In the genomic region with DNA sequence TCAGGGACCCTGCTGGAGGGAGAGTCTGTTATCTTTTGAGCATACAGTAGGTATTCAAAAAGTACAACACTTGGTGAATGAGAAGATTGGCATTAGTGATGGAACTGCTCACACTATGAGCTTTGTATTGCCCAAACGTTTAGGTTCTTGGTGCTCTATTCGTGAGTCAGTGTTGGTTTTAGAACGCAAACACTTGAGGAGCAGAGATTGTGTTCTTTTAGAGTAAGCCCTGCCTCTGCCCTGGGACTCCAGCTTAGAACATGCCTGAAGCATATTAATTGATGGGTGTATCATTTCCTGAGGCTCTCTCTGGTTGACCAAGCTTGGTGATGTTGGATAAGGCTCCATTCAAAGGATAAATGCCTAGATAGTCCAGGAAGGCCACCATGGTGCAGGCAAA, we compare ENCODE assay signal across 1 cellular context.
TF ChIP-seq lines count a peak whose summit lies in the region.

No MANE protein-coding gene starts in this region.

TF ChIP-seq in HepG2, 621 proteins besides CTCF, POLR2A, EP300 and RAD21 (continued from another document):
- TF ChIP-seq, protein P1, sequence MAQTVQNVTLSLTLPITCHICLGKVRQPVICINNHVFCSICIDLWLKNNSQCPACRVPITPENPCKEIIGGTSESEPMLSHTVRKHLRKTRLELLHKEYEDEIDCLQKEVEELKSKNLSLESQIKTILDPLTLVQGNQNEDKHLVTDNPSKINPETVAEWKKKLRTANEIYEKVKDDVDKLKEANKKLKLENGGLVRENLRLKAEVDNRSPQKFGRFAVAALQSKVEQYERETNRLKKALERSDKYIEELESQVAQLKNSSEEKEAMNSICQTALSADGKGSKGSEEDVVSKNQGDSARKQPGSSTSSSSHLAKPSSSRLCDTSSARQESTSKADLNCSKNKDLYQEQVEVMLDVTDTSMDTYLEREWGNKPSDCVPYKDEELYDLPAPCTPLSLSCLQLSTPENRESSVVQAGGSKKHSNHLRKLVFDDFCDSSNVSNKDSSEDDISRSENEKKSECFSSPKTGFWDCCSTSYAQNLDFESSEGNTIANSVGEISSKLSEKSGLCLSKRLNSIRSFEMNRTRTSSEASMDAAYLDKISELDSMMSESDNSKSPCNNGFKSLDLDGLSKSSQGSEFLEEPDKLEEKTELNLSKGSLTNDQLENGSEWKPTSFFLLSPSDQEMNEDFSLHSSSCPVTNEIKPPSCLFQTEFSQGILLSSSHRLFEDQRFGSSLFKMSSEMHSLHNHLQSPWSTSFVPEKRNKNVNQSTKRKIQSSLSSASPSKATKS (CRISPR knock-in tag; IDR thresholded peaks at IDR 0.05): no peak
- TF ChIP-seq ZNF124 (CRISPR knock-in tag; IDR thresholded peaks at IDR 0.05) (no peak), ZSCAN22 (CRISPR knock-in tag; IDR thresholded peaks at IDR 0.05) (no peak), ZNF761 (CRISPR knock-in tag; conservative IDR thresholded peaks at IDR 0.05) (no peak), REPIN1 (CRISPR knock-in tag; IDR thresholded peaks at IDR 0.05; ENCODE audit: borderline replicate concordance, low read depth) (no peak)
- TF ChIP-seq, protein P2, sequence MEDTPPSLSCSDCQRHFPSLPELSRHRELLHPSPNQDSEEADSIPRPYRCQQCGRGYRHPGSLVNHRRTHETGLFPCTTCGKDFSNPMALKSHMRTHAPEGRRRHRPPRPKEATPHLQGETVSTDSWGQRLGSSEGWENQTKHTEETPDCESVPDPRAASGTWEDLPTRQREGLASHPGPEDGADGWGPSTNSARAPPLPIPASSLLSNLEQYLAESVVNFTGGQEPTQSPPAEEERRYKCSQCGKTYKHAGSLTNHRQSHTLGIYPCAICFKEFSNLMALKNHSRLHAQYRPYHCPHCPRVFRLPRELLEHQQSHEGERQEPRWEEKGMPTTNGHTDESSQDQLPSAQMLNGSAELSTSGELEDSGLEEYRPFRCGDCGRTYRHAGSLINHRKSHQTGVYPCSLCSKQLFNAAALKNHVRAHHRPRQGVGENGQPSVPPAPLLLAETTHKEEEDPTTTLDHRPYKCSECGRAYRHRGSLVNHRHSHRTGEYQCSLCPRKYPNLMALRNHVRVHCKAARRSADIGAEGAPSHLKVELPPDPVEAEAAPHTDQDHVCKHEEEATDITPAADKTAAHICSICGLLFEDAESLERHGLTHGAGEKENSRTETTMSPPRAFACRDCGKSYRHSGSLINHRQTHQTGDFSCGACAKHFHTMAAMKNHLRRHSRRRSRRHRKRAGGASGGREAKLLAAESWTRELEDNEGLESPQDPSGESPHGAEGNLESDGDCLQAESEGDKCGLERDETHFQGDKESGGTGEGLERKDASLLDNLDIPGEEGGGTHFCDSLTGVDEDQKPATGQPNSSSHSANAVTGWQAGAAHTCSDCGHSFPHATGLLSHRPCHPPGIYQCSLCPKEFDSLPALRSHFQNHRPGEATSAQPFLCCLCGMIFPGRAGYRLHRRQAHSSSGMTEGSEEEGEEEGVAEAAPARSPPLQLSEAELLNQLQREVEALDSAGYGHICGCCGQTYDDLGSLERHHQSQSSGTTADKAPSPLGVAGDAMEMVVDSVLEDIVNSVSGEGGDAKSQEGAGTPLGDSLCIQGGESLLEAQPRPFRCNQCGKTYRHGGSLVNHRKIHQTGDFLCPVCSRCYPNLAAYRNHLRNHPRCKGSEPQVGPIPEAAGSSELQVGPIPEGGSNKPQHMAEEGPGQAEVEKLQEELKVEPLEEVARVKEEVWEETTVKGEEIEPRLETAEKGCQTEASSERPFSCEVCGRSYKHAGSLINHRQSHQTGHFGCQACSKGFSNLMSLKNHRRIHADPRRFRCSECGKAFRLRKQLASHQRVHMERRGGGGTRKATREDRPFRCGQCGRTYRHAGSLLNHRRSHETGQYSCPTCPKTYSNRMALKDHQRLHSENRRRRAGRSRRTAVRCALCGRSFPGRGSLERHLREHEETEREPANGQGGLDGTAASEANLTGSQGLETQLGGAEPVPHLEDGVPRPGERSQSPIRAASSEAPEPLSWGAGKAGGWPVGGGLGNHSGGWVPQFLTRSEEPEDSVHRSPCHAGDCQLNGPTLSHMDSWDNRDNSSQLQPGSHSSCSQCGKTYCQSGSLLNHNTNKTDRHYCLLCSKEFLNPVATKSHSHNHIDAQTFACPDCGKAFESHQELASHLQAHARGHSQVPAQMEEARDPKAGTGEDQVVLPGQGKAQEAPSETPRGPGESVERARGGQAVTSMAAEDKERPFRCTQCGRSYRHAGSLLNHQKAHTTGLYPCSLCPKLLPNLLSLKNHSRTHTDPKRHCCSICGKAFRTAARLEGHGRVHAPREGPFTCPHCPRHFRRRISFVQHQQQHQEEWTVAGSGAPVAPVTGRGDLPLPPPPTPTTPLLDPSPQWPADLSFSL (CRISPR knock-in tag; IDR thresholded peaks at IDR 0.05): no peak
- TF ChIP-seq, protein P3, sequence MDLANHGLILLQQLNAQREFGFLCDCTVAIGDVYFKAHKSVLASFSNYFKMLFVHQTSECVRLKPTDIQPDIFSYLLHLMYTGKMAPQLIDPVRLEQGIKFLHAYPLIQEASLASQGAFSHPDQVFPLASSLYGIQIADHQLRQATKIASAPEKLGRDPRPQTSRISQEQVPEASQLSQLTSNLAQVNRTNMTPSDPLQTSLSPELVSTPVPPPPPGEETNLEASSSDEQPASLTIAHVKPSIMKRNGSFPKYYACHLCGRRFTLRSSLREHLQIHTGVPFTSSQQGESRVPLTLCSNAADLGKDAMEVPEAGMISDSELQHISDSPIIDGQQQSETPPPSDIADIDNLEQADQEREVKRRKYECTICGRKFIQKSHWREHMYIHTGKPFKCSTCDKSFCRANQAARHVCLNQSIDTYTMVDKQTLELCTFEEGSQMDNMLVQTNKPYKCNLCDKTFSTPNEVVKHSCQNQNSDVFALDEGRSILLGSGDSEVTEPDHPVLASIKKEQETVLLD (CRISPR knock-in tag; IDR thresholded peaks at IDR 0.05; ENCODE audit: low read depth): no peak
